ENCODE assay signal across 1 cellular context in the genomic region with DNA sequence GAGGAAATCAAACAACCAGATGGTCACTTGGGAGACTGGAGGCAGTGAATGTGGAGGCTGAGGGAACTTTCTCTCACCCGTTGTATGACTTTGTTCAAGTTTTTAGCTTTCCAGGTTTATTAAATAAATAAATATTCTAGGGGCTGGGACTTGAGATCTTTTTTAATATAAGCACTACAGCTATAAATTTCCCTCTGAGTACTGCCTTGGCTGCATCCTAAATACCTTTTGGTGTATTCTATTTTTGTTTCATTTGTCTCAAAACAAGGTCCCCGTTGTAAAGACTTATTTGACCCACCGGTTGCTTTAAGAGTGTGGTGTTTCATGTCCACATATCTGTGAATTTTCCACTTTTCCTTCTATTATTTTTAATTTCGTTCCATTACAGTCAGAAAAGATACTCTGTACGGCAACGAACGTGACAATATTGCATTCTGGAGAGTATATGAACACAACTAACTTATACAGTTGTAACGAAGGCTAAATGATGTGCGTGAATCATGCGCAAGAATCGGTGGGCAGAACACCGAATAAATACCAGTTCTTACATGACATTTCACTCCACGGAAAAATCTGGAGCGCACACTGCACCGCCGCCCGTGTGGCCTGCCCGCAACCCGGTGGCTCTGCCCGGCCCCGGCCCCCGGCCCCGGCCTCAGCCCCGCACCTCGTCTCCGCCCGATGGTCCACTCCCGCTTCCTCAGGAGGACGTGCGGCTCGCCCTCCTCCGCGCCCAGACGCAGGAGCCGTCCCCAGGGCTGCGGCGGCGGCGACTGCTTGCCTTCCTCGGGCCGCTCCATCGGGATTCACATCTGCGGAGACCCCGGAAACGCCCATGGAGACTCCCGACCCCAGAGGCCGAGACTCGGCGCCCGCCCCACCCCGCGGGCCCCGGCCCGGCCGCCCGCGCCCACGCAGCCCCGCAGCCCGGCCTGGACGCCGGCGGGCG.
TF ChIP-seq lines count a peak whose summit lies in the region.

No MANE protein-coding gene starts in this region.

TF ChIP-seq in GM12878, 131 proteins besides CTCF, POLR2A, EP300 and RAD21:
- TF ChIP-seq, protein P1, sequence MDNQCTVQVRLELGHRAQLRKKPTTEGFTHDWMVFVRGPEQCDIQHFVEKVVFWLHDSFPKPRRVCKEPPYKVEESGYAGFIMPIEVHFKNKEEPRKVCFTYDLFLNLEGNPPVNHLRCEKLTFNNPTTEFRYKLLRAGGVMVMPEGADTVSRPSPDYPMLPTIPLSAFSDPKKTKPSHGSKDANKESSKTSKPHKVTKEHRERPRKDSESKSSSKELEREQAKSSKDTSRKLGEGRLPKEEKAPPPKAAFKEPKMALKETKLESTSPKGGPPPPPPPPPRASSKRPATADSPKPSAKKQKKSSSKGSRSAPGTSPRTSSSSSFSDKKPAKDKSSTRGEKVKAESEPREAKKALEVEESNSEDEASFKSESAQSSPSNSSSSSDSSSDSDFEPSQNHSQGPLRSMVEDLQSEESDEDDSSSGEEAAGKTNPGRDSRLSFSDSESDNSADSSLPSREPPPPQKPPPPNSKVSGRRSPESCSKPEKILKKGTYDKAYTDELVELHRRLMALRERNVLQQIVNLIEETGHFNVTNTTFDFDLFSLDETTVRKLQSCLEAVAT (IDR thresholded peaks at IDR 0.05), result peak; percentile 98
- TF ChIP-seq, protein P2, sequence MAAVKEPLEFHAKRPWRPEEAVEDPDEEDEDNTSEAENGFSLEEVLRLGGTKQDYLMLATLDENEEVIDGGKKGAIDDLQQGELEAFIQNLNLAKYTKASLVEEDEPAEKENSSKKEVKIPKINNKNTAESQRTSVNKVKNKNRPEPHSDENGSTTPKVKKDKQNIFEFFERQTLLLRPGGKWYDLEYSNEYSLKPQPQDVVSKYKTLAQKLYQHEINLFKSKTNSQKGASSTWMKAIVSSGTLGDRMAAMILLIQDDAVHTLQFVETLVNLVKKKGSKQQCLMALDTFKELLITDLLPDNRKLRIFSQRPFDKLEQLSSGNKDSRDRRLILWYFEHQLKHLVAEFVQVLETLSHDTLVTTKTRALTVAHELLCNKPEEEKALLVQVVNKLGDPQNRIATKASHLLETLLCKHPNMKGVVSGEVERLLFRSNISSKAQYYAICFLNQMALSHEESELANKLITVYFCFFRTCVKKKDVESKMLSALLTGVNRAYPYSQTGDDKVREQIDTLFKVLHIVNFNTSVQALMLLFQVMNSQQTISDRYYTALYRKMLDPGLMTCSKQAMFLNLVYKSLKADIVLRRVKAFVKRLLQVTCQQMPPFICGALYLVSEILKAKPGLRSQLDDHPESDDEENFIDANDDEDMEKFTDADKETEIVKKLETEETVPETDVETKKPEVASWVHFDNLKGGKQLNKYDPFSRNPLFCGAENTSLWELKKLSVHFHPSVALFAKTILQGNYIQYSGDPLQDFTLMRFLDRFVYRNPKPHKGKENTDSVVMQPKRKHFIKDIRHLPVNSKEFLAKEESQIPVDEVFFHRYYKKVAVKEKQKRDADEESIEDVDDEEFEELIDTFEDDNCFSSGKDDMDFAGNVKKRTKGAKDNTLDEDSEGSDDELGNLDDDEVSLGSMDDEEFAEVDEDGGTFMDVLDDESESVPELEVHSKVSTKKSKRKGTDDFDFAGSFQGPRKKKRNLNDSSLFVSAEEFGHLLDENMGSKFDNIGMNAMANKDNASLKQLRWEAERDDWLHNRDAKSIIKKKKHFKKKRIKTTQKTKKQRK (IDR thresholded peaks at IDR 0.05; ENCODE audit: low read depth, low read length), result no peak
